8 cellular contexts compared by ENCODE assay signal in genomic region chr2:157164891-157165290, GRCh38.
"Had no signal": no experiment of that assay in that cellular context is flagged by ENCODE, and none has a peak within 500 bp of the region (broad histone marks: within the 10 kb centered on the region; RNA-seq: fewer than 3 reads in every experiment).

No MANE protein-coding gene starts in this region.

- FAIRE-seq: G401.6, GM12878, GM12891, GM12892, GM18507, GM19239 had no signal

- DNase-seq: GDM1, GF-D8 had no signal

- ATAC-seq: GM12878 had no signal

- H3K4me3 ChIP-seq: GM12878 had no signal
